In the genomic region with DNA sequence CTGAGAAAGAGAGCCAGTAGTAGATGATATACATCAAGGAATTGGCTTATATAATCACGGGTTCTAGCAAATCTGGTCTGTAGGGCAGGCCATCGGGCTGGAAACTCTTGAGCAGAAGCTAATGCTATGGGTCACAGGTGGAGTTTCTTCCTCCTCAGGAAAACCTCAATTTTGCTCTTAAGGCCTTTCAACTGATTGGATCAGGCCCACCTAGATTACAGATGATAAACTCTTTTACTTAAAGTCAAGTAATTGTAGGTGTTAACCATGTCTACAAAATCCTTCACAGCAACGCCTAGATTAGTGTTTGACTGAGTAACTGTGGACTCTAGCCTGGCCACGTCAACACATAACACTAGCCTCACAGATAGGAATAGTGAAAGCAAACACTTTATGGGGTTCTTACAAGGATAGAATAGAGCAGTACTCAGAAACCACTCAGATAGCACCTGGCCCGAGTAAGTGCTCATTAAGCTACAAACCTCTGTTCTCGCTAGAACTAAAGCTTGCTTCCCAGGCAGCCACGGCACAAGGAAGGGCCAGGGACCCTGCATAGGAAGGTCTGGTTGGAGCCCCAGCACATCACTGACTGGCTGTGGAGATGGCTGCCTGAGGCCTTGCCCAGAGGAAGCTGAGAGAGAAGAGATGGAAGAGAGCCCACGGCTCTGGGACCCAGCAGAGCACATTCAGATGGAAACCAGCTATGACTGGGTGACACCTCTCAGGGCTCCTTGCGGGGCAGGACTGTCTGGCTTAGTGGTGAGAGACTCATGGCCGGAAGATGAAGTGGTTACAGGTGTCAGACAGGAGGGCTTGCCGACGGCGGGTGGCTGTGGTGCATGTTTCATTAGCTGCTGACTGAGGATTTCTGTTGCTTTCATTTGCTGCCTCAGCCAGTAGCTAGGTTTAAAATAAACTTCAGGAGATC, we compare ENCODE assay signal across 1 cellular context.
TF ChIP-seq lines count a peak whose summit lies in the region.

No MANE protein-coding gene starts in this region.

TF ChIP-seq in GM12878, 131 proteins besides CTCF, POLR2A, EP300 and RAD21 (continued from another document and continues in another):
- TF ChIP-seq ZBTB11 (CRISPR knock-in tag; IDR thresholded peaks at IDR 0.05) (no peak), HDAC2 (IDR thresholded peaks at IDR 0.05) (no peak), NFXL1 (IDR thresholded peaks at IDR 0.05; ENCODE audit: borderline replicate concordance) (no peak), SPI1 (IDR thresholded peaks at IDR 0.05; ENCODE audit: borderline replicate concordance, insufficient read depth, low read depth, low read length) (no peak), RFX5 (IDR thresholded peaks at IDR 0.05; ENCODE audit: low read depth, low read length) (no peak), POU2F2 (IDR thresholded peaks at IDR 0.05; ENCODE audit: borderline replicate concordance, low read depth, low read length) (peak; percentile 55; the same call in 1 of the 3 replicates), SRF (IDR thresholded peaks at IDR 0.05; ENCODE audit: low read depth in 2 of 2, low read length in 2 of 2) (no peak), RAD51 (IDR thresholded peaks at IDR 0.05) (no peak), CBFB (IDR thresholded peaks at IDR 0.05; ENCODE audit: low read depth) (peak; percentile 33; the same call in 1 of the 2 replicates), FOS (IDR thresholded peaks at IDR 0.05; ENCODE audit: borderline replicate concordance, extremely low read depth, insufficient read length) (no peak), NBN (IDR thresholded peaks at IDR 0.05) (peak; percentile 80; the same call in 1 of the 2 replicates), ZBTB4 (CRISPR knock-in tag; IDR thresholded peaks at IDR 0.05) (no peak), BCL11A (IDR thresholded peaks at IDR 0.05; ENCODE audit: low read depth, low read length) (peak; percentile 60), SP1 (IDR thresholded peaks at IDR 0.05; ENCODE audit: low read depth, low read length) (no peak), TCF3 (IDR thresholded peaks at IDR 0.05; ENCODE audit: borderline replicate concordance, insufficient read depth, low read depth, low read length) (peak; percentile 93), CHD1 (IDR thresholded peaks at IDR 0.05; ENCODE audit: low read depth, low read length) (no peak), ZNF217 (IDR thresholded peaks at IDR 0.05) (no peak), ZNF622 (IDR thresholded peaks at IDR 0.05) (no peak), JUNB (IDR thresholded peaks at IDR 0.05) (peak; percentile 28; the same call in 1 of the 2 replicates), PBX3 (IDR thresholded peaks at IDR 0.05; ENCODE audit: insufficient replicate concordance, low read depth, low read length) (peak; percentile 50), SUZ12 (IDR thresholded peaks at IDR 0.05; ENCODE audit: unreplicated experiment) (no peak), CREB1 (IDR thresholded peaks at IDR 0.05; ENCODE audit: low read depth) (no peak), FOXM1 (IDR thresholded peaks at IDR 0.05; ENCODE audit: low read depth, low read length) (0 out of 2 replicates have a peak, but pooled peaks have one; percentile 19), FOXK2 (IDR thresholded peaks at IDR 0.05) (no peak), PAX8 (IDR thresholded peaks at IDR 0.05) (no peak), LARP7 (IDR thresholded peaks at IDR 0.05) (no peak), HDAC6 (IDR thresholded peaks at IDR 0.05; ENCODE audit: unreplicated experiment) (no peak), IKZF2 (IDR thresholded peaks at IDR 0.05) (peak; percentile 74 to 82; a peak in 3 of 4 replicates), YY1 (IDR thresholded peaks at IDR 0.05; ENCODE audit: low read depth, low read length) (no peak), STAT3 (IDR thresholded peaks at IDR 0.05; ENCODE audit: low read depth, low read length) (no peak), REST (IDR thresholded peaks at IDR 0.05; ENCODE audit: low read depth, low read length) (no peak), RBBP5 (conservative IDR thresholded peaks at IDR 0.05) (no peak), HDGF (IDR thresholded peaks at IDR 0.05) (no peak), GABPA (IDR thresholded peaks at IDR 0.05; ENCODE audit: low read depth) (0 out of 2 replicates have a peak, but pooled peaks have one; percentile 9)
- TF ChIP-seq, protein P1, sequence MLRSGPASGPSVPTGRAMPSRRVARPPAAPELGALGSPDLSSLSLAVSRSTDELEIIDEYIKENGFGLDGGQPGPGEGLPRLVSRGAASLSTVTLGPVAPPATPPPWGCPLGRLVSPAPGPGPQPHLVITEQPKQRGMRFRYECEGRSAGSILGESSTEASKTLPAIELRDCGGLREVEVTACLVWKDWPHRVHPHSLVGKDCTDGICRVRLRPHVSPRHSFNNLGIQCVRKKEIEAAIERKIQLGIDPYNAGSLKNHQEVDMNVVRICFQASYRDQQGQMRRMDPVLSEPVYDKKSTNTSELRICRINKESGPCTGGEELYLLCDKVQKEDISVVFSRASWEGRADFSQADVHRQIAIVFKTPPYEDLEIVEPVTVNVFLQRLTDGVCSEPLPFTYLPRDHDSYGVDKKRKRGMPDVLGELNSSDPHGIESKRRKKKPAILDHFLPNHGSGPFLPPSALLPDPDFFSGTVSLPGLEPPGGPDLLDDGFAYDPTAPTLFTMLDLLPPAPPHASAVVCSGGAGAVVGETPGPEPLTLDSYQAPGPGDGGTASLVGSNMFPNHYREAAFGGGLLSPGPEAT (IDR thresholded peaks at IDR 0.05; ENCODE audit: low read depth) = peak; percentile 47; the same call in 1 of the 2 replicates
- TF ChIP-seq, protein P2, sequence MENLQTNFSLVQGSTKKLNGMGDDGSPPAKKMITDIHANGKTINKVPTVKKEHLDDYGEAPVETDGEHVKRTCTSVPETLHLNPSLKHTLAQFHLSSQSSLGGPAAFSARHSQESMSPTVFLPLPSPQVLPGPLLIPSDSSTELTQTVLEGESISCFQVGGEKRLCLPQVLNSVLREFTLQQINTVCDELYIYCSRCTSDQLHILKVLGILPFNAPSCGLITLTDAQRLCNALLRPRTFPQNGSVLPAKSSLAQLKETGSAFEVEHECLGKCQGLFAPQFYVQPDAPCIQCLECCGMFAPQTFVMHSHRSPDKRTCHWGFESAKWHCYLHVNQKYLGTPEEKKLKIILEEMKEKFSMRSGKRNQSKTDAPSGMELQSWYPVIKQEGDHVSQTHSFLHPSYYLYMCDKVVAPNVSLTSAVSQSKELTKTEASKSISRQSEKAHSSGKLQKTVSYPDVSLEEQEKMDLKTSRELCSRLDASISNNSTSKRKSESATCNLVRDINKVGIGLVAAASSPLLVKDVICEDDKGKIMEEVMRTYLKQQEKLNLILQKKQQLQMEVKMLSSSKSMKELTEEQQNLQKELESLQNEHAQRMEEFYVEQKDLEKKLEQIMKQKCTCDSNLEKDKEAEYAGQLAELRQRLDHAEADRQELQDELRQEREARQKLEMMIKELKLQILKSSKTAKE (IDR thresholded peaks at IDR 0.05; ENCODE audit: low read depth, poor library complexity, severe bottlenecking) = peak; percentile 100
- TF ChIP-seq, protein P3, sequence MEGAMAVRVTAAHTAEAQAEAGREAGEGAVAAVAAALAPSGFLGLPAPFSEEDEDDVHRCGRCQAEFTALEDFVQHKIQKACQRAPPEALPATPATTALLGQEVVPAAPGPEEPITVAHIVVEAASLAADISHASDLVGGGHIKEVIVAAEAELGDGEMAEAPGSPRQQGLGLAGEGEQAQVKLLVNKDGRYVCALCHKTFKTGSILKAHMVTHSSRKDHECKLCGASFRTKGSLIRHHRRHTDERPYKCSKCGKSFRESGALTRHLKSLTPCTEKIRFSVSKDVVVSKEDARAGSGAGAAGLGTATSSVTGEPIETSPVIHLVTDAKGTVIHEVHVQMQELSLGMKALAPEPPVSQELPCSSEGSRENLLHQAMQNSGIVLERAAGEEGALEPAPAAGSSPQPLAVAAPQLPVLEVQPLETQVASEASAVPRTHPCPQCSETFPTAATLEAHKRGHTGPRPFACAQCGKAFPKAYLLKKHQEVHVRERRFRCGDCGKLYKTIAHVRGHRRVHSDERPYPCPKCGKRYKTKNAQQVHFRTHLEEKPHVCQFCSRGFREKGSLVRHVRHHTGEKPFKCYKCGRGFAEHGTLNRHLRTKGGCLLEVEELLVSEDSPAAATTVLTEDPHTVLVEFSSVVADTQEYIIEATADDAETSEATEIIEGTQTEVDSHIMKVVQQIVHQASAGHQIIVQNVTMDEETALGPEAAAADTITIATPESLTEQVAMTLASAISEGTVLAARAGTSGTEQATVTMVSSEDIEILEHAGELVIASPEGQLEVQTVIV (IDR thresholded peaks at IDR 0.05; ENCODE audit: borderline replicate concordance, partially characterized antibody) = no peak
- TF ChIP-seq, protein P4, sequence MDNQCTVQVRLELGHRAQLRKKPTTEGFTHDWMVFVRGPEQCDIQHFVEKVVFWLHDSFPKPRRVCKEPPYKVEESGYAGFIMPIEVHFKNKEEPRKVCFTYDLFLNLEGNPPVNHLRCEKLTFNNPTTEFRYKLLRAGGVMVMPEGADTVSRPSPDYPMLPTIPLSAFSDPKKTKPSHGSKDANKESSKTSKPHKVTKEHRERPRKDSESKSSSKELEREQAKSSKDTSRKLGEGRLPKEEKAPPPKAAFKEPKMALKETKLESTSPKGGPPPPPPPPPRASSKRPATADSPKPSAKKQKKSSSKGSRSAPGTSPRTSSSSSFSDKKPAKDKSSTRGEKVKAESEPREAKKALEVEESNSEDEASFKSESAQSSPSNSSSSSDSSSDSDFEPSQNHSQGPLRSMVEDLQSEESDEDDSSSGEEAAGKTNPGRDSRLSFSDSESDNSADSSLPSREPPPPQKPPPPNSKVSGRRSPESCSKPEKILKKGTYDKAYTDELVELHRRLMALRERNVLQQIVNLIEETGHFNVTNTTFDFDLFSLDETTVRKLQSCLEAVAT (IDR thresholded peaks at IDR 0.05) = peak; percentile 75; the same call in 1 of the 2 replicates
